In genomic region chr17:48038687-48039086, GRCh38 we compare ENCODE assay signal across 1 cellular context.
TF ChIP-seq lines count a peak whose summit lies in the region.

No MANE protein-coding gene starts in this region.

TF ChIP-seq in WTC11, 78 proteins besides CTCF, POLR2A, EP300 and RAD21 (continued from another document):
- TF ChIP-seq ARID4B (CRISPR knock-in tag; IDR thresholded peaks at IDR 0.05; ENCODE audit: borderline replicate concordance) (no peak), HMGA2 (CRISPR knock-in tag; IDR thresholded peaks at IDR 0.05) (no peak), ZBTB21 (CRISPR knock-in tag; IDR thresholded peaks at IDR 0.05; ENCODE audit: borderline replicate concordance) (no peak), USF1 (CRISPR knock-in tag; IDR thresholded peaks at IDR 0.05) (no peak), GRHL2 (CRISPR knock-in tag; IDR thresholded peaks at IDR 0.05; ENCODE audit: insufficient replicate concordance, severe bottlenecking) (no peak), ZNF532 (CRISPR knock-in tag; IDR thresholded peaks at IDR 0.05; ENCODE audit: borderline replicate concordance) (no peak), CDX4 (CRISPR knock-in tag; IDR thresholded peaks at IDR 0.05; ENCODE audit: borderline replicate concordance) (no peak), AFF4 (CRISPR knock-in tag; IDR thresholded peaks at IDR 0.05; ENCODE audit: borderline replicate concordance) (no peak), ATF3 (CRISPR knock-in tag; conservative IDR thresholded peaks at IDR 0.05) (no peak)
